8 cellular contexts compared by ENCODE assay signal in the genomic region with DNA sequence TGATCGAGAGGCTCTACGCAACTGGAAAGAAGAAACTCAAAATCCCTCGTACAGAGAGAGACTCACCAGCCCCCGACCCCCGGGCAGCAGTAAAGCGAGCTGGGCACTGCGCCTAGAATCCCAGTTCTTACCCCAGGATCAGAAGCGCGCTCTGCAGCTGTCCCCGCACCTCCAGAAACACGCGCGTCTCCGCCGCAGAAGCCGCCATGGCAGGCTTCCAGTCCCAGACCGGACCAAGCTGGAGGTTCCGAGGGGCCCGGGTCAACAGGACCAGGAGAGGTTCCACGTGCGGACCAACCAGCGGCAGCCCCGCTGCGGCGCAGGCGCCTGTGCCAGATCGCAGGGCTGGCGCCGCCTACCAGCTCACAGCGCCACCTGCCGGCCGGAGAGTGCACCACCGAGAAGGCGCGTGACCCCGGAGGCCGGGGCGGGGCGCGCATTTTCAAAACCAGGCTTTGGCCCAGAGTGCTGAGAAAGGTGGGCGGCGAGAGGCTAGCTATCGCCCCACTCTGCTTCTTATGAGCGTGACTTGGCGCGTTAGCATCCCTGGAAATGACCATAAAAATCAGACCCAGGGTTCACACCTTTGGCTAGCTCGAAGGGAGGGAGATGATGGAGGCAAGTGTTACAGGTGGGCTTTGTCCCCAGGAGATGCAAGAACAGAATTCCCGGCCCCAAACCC. TPM values are rescaled to one million over a fixed set of nuclear protein-coding genes. Genes with fewer than 3 reads are reported as not detected.
A peak's percentile ranks its signal among the peaks of the same experiment; 100 is the strongest.
DNase-seq lines count a peak whose midpoint lies in the region; ATAC-seq and TF ChIP-seq lines count a peak whose summit lies in the region.

A gene with protein sequence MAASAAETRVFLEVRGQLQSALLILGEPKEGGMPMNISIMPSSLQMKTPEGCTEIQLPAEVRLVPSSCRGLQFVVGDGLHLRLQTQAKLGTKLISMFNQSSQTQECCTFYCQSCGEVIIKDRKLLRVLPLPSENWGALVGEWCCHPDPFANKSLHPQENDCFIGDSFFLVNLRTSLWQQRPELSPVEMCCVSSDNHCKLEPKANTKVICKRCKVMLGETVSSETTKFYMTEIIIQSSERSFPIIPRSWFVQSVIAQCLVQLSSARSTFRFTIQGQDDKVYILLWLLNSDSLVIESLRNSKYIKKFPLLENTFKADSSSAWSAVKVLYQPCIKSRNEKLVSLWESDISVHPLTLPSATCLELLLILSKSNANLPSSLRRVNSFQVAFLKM (minus strand): TSS at position 331 of the 682 bp plus-strand sequence. CDS start 123 bp downstream, at position 208.

- H3K27me3 ChIP-seq in NT2/D1 (ENCODE audit: insufficient read depth, insufficient read length) (no peaks in the 10 kb centered on the region), mucosa of stomach (ENCODE audit: control insufficient read depth, insufficient read depth, low read length) (no peaks in the 10 kb centered on the region)

- DNase-seq in Caki2 (ENCODE audit: low read depth) (peak; percentile 68), NT2/D1 (ENCODE audit: low read depth, low spot score) (peak; percentile 61), epithelial cell of esophagus (ENCODE audit: low read depth) (peak; percentile 84)
- peak; percentile 99 for DNase-seq in activated CD8-positive, alpha-beta memory T cell treated with anti-CD3 and anti-CD28 coated beads, Interleukin-2, amount 50 U/mL, for 48 hours
- peak; percentile 98 for DNase-seq in stimulated activated CD8-positive, alpha-beta memory T cell treated with anti-CD3 and anti-CD28 coated beads, Interleukin-4, amount 100 ng/mL, for 48 hours

- H3K9ac ChIP-seq in NT2/D1 (ENCODE audit: insufficient read length, low read depth) (peak within 1 kb of the TSS; percentile 86), mucosa of stomach (ENCODE audit: low read length) (peak within 1 kb of the TSS; percentile 69)

- in situ Hi-C loops in Caki2 (cut with HindIII; ENCODE audit: low pct_unique_long_range_greater_than_20kb, low sequenced_read_pairs) = no loop called here

- H3K4me1 ChIP-seq in NT2/D1 (ENCODE audit: insufficient read depth, insufficient read length) (no peaks in the 10 kb centered on the region), mucosa of stomach (ENCODE audit: control insufficient read depth, insufficient read depth, low read length) (peaks cover 8% of the 10 kb centered on the region)

- ATAC-seq in GM19455 (IDR thresholded peaks at IDR 0.05; ENCODE audit: unreplicated experiment) (peak; percentile 63), HG03575 (IDR thresholded peaks at IDR 0.05; ENCODE audit: extremely low read depth, insufficient number of reproducible peaks, low FRiP score, unreplicated experiment) (peak; percentile 43)

- H3K4me3 ChIP-seq in NT2/D1 (ENCODE audit: insufficient read length, low read depth) (peak within 1 kb of the TSS; percentile 64), epithelial cell of esophagus (ENCODE audit: low read length) (peak within 1 kb of the TSS; percentile 90), mucosa of stomach (ENCODE audit: low read length) (peak within 1 kb of the TSS; percentile 64)

- TF ChIP-seq CTCF in epithelial cell of esophagus (IDR thresholded peaks at IDR 0.05; ENCODE audit: insufficient read depth, low read depth, low read length, missing control alignments) = peak; percentile 67

- no peaks in the 10 kb centered on the region for H3K36me3 ChIP-seq in NT2/D1 (ENCODE audit: insufficient read depth, insufficient read length, low read length)
- no peaks in the 10 kb centered on the region for H3K36me3 ChIP-seq in mucosa of stomach (ENCODE audit: control insufficient read depth, insufficient read depth, low read length)

- H3K9me3 ChIP-seq in NT2/D1 (ENCODE audit: insufficient read depth, low read length) (no peaks in the 10 kb centered on the region), mucosa of stomach (ENCODE audit: control insufficient read depth, low read length) (no peaks in the 10 kb centered on the region)

RNA-seq across cellular contexts. Expression of the gene that starts here (rescaled TPM):
- total RNA-seq in Caki2 (2014; rRNA removed; shearing (Covaris generic); ENCODE audit: low replicate concordance) = 2.9 and 4.6 TPM in 2 replicates

Comparison
In these comparisons a context has a peak if more than half of its experiments do, and no peak if none do; other contexts are left out.
1. Peak in every context shown above with its lines: DNase-seq, ATAC-seq and H3K4me3 ChIP-seq.